8 cellular contexts compared by ENCODE assay signal in genomic region chr16:592518-593306, GRCh38.
DNase-seq lines count a peak whose midpoint lies in the region; ATAC-seq and TF ChIP-seq lines count a peak whose summit lies in the region.

No MANE protein-coding gene starts in this region.

- no peak overlapping the region for H3K4me3 ChIP-seq in GM12864 (ENCODE audit: low read depth, low read length)
- H3K4me3 ChIP-seq in epithelial cell of esophagus (ENCODE audit: low read length): peak overlapping the region; percentile 50

- no peak for ATAC-seq in GM19035 (IDR thresholded peaks at IDR 0.05; ENCODE audit: unreplicated experiment)
- no peak for ATAC-seq in HG02840 (IDR thresholded peaks at IDR 0.05; ENCODE audit: low FRiP score, unreplicated experiment)

- no peak for DNase-seq in GM12864 (ENCODE audit: low read depth)
- DNase-seq in NCI-H345 treated with DMSO at 0.1 percent for 48 hours (lab: John Stamatoyannopoulos, UW; ENCODE audit: unreplicated experiment): peak; percentile 81
- DNase-seq in epithelial cell of esophagus (ENCODE audit: low read depth): peak; percentile 99
- peak; percentile 75 for DNase-seq in putamen (ENCODE audit: low spot score)
- no peak for DNase-seq in stimulated activated naive CD4-positive, alpha-beta T cell treated with Interleukin-2 at 50 U/mL for 16 hours (lab: John Stamatoyannopoulos, UW)
- no peak for DNase-seq in effector CD8-positive, alpha-beta T cell (lab: John Stamatoyannopoulos, UW)

- peak; percentile 58 for TF ChIP-seq CTCF in GM12864 (IDR thresholded peaks at IDR 0.05; ENCODE audit: low read depth, low read length, missing control alignments)
- peak; percentile 82 for TF ChIP-seq CTCF in epithelial cell of esophagus (IDR thresholded peaks at IDR 0.05; ENCODE audit: insufficient read depth, low read depth, low read length, missing control alignments)

Comparison
In these comparisons a context has a peak if more than half of its experiments do, and no peak if none do; other contexts are left out.
1. DNase-seq: peak in NCI-H345 treated with DMSO at 0.1 percent for 48 hours (single experiment), epithelial cell of esophagus (single experiment) and putamen (single experiment); none in GM12864 (single experiment), stimulated activated naive CD4-positive, alpha-beta T cell treated with Interleukin-2 at 50 U/mL for 16 hours (single experiment) and effector CD8-positive, alpha-beta T cell (single experiment).